11 cellular contexts compared by ENCODE assay signal in the genomic region with DNA sequence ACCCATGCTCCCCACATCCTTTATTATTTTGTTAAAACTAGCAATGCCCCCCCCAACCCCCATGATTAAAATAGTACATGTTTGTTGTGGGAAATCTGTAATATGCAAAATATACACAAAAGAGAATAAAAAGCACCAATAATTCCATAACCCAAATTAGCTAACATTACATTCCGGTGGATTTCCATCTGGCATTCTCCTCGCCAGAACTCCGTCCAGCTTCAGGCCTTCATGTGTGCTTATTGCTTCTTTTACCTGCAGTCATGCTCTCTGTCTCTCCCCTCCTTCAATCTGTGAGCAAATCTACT. TPM values are rescaled to one million over a fixed set of nuclear protein-coding genes. Genes with fewer than 3 reads are reported as not detected.
DNase-seq lines count a peak whose midpoint lies in the region; ATAC-seq and TF ChIP-seq lines count a peak whose summit lies in the region.
"Had no signal": no experiment of that assay in that cellular context is flagged by ENCODE, and none has a peak within 500 bp of the region (broad histone marks: within the 10 kb centered on the region; RNA-seq: fewer than 3 reads in every experiment).

No MANE protein-coding gene starts in this region.

- TF ChIP-seq EP300 in transverse colon (IDR thresholded peaks at IDR 0.05; ENCODE audit: low read depth), result no peak

- H3K9me3 ChIP-seq in lung (ENCODE audit: control insufficient read depth in 2 of 2, insufficient read depth in 1 of 2, low read length in 1 of 2), result no peaks in the 10 kb centered on the region
- H3K9me3 ChIP-seq in transverse colon, result no peaks in the 10 kb centered on the region

- peaks cover 2% of the 10 kb centered on the region for H3K36me3 Mint-ChIP-seq in activated naive CD4-positive, alpha-beta T cell treated with anti-CD3 and anti-CD28 coated beads, Interleukin-2, amount 50 U/mL, for 24 hours
- H3K36me3 Mint-ChIP-seq in activated naive CD8-positive, alpha-beta T cell treated with anti-CD3 and anti-CD28 coated beads, Interleukin-2, amount 50 U/mL, for 24 hours (ENCODE audit: low read depth), result peaks cover 7% of the 10 kb centered on the region

- in situ Hi-C loops in transverse colon (cut with MboI; ENCODE audit: low pct_ligation_motif_present in 1 of 4, low pct_unique_long_range_greater_than_20kb in 1 of 4, low sequenced_read_pairs in 3 of 4), result no loop called here

- no peak overlapping the region for H3K4me3 ChIP-seq in lung
- no peak overlapping the region for H3K4me3 ChIP-seq in transverse colon
- H3K4me3 ChIP-seq: GM12878 had no signal

- no peaks in the 10 kb centered on the region for H3K27me3 Mint-ChIP-seq in activated naive CD4-positive, alpha-beta T cell treated with anti-CD3 and anti-CD28 coated beads, Interleukin-2, amount 50 U/mL, for 24 hours
- no peaks in the 10 kb centered on the region for H3K27me3 Mint-ChIP-seq in activated naive CD8-positive, alpha-beta T cell treated with anti-CD3 and anti-CD28 coated beads, Interleukin-2, amount 50 U/mL, for 24 hours

- H3K27ac ChIP-seq in lung (ENCODE audit: low read depth in 1 of 2, low read length in 1 of 2) (peak overlapping the region; percentile 28 to 84), transverse colon (peak overlapping the region; percentile 62 to 80 (median 73))

- peak overlapping the region; percentile 71 for H3K4me3 Mint-ChIP-seq in activated naive CD4-positive, alpha-beta T cell treated with anti-CD3 and anti-CD28 coated beads, Interleukin-2, amount 50 U/mL, for 24 hours
- H3K4me3 Mint-ChIP-seq in activated naive CD8-positive, alpha-beta T cell treated with anti-CD3 and anti-CD28 coated beads, Interleukin-2, amount 50 U/mL, for 24 hours, result peak overlapping the region; percentile 73
- H3K4me3 Mint-ChIP-seq: B cell had no signal

- no peak for TF ChIP-seq CTCF in lung (IDR thresholded peaks at IDR 0.05; ENCODE audit: control extremely low read depth, extremely low read depth)
- no peak for TF ChIP-seq CTCF in transverse colon (IDR thresholded peaks at IDR 0.05)

- peaks cover 13 to 22% of the 10 kb centered on the region in 2 donors for H3K4me1 ChIP-seq in lung (ENCODE audit: control insufficient read depth in 2 of 2, insufficient read depth in 2 of 2, low read length in 2 of 2)
- H3K4me1 ChIP-seq in transverse colon, result peaks cover 0 to 18% (median 11%) of the 10 kb centered on the region in 4 donors

- H3K4me1 Mint-ChIP-seq in activated naive CD4-positive, alpha-beta T cell treated with anti-CD3 and anti-CD28 coated beads, Interleukin-2, amount 50 U/mL, for 24 hours, result peaks cover 70% of the 10 kb centered on the region
- H3K4me1 Mint-ChIP-seq in activated naive CD8-positive, alpha-beta T cell treated with anti-CD3 and anti-CD28 coated beads, Interleukin-2, amount 50 U/mL, for 24 hours, result peaks cover 82% of the 10 kb centered on the region

- H3K27me3 ChIP-seq in lung (ENCODE audit: control insufficient read depth, insufficient read depth) (no peaks in the 10 kb centered on the region), transverse colon (no peaks in the 10 kb centered on the region)

- WGBS in lung, 2 donors, result 70 to 80% methylated on average over 3 of the region's 3 CpGs
- 78 to 79% methylated on average over 3 of the region's 3 CpGs for WGBS in transverse colon (ENCODE audit: low coverage in 1 of 2), 2 donors

- no peak for TF ChIP-seq POLR2A in transverse colon (IDR thresholded peaks at IDR 0.05)

- DNase-seq in activated naive CD4-positive, alpha-beta T cell treated with Interleukin-2 at 50 U/mL for 16 hours, result no peak
- no peak for DNase-seq in activated naive CD8-positive, alpha-beta T cell treated with anti-CD3 and anti-CD28 coated beads, Interleukin-2, amount 50 U/mL, for 24 hours
- no peak for DNase-seq in lung (ENCODE audit: low spot score)
- no peak for DNase-seq in transverse colon
- DNase-seq in NCI-H510A treated with DMSO at 0.1 percent for 48 hours (lab: John Stamatoyannopoulos, UW), result no peak
- no peak for DNase-seq in Kasumi-1 (lab: John Stamatoyannopoulos, UW)
- DNase-seq: NCI-H187 treated with DMSO at 0.1 percent for 48 hours had no signal

- no peak for ATAC-seq in activated naive CD8-positive, alpha-beta T cell treated with anti-CD3 and anti-CD28 coated beads, Interleukin-2, amount 50 U/mL, for 24 hours
- ATAC-seq in lung (ENCODE audit: insufficient read depth, low FRiP score), result no peak
- no peak for ATAC-seq in GM18909 (IDR thresholded peaks at IDR 0.05; ENCODE audit: poor library complexity, unreplicated experiment)

- intact Hi-C loops in transverse colon (cut with DNase I; ENCODE audit: low total_unique reads), result no loop called here

- H3K9me3 Mint-ChIP-seq in activated naive CD4-positive, alpha-beta T cell treated with anti-CD3 and anti-CD28 coated beads, Interleukin-2, amount 50 U/mL, for 24 hours, result no peaks in the 10 kb centered on the region
- peaks cover 7% of the 10 kb centered on the region for H3K9me3 Mint-ChIP-seq in activated naive CD8-positive, alpha-beta T cell treated with anti-CD3 and anti-CD28 coated beads, Interleukin-2, amount 50 U/mL, for 24 hours

- H3K36me3 ChIP-seq in lung (ENCODE audit: control insufficient read depth in 2 of 2, insufficient read depth in 2 of 2, low read length in 2 of 2), result no peaks in the 10 kb centered on the region
- no peaks in the 10 kb centered on the region for H3K36me3 ChIP-seq in transverse colon

- peak overlapping the region; percentile 96 for H3K27ac Mint-ChIP-seq in activated naive CD4-positive, alpha-beta T cell treated with anti-CD3 and anti-CD28 coated beads, Interleukin-2, amount 50 U/mL, for 24 hours
- H3K27ac Mint-ChIP-seq in activated naive CD8-positive, alpha-beta T cell treated with anti-CD3 and anti-CD28 coated beads, Interleukin-2, amount 50 U/mL, for 24 hours, result peak overlapping the region; percentile 100
- H3K27ac Mint-ChIP-seq: B cell had no signal

RNA-seq across cellular contexts. Expression of gene IER3, which starts 25.5 kb away (rescaled TPM):
- total RNA-seq in lung (10 to 100 TPM; 16.7 to 37.4 TPM), transverse colon (100 to 1,000 TPM in 1 of 4 donors, 10 to 100 TPM in 3; 21.1 to 100 (median 84.6) TPM)
- polyA plus RNA-seq in lung, result 100 to 1,000 TPM in 1 of 2 donors, 10 to 100 TPM in 1; 97.9 to 302 TPM

RNA-seq across cellular contexts. Expression of gene FLOT1, which starts 27.3 kb away (rescaled TPM):
- 100 to 1,000 TPM in 1 of 2 donors, 10 to 100 TPM in 1; 88.0 to 171 TPM for total RNA-seq in lung
- 100 to 1,000 TPM; 205 to 474 TPM for polyA plus RNA-seq in lung
- total RNA-seq in transverse colon, result 100 to 1,000 TPM; 123 to 146 (median 139) TPM

RNA-seq across cellular contexts. Expression of gene TUBB, which starts 49.7 kb away (rescaled TPM):
- total RNA-seq in lung, result 100 to 1,000 TPM; 292 to 403 TPM
- polyA plus RNA-seq in lung, result 100 to 1,000 TPM; 171 to 303 TPM
- total RNA-seq in transverse colon, result 100 to 1,000 TPM in 3 of 4 donors, 10 to 100 TPM in 1; 77.1 to 128 (median 106) TPM

RNA-seq across cellular contexts. Expression of gene MDC1, which starts 52.7 kb away (rescaled TPM):
- 10 to 100 TPM; 13.7 to 34.0 TPM for total RNA-seq in lung
- polyA plus RNA-seq in lung, result 10 to 100 TPM in 1 of 2 donors, 1 to 10 TPM in 1; 9.9 to 11.0 TPM
- 10 to 100 TPM in 2 of 4 donors, 1 to 10 TPM in 2; 3.1 to 13.5 (median 9.7) TPM for total RNA-seq in transverse colon
